Comparison of ENCODE assay signal across 25 cellular contexts in genomic region chr6:127381384-127381783, GRCh38. TPM values are rescaled to one million over a fixed set of nuclear protein-coding genes. Genes with fewer than 3 reads are reported as not detected.
DNase-seq lines count a peak whose midpoint lies in the region; ATAC-seq, FAIRE-seq and TF ChIP-seq lines count a peak whose summit lies in the region.
"Had no signal": no experiment of that assay in that cellular context is flagged by ENCODE, and none has a peak within 500 bp of the region (broad histone marks: within the 10 kb centered on the region; RNA-seq: fewer than 3 reads in every experiment).

No MANE protein-coding gene starts in this region.

- H3K27ac Mint-ChIP-seq in H9, result peak overlapping the region in 1 of 3 experiments; percentile 32; a peak in 1 of 7 replicates
- H3K27ac Mint-ChIP-seq: CD4-positive, alpha-beta T cell; GM23338 had no signal

- no peak overlapping the region for H2AK5ac ChIP-seq in H9 (ENCODE audit: insufficient read length, low read length)

- H3K79me1 ChIP-seq in H9 (ENCODE audit: insufficient read depth, low read depth, low read length, poor library complexity, severe bottlenecking), result no peaks in the 10 kb centered on the region

- H4K91ac ChIP-seq in H9 (ENCODE audit: insufficient read length, low read depth, low read length), result no peak overlapping the region

- no peak overlapping the region for H3K4me2 ChIP-seq in H9 (ENCODE audit: insufficient read depth, insufficient read length, low read length)
- H3K4me2 ChIP-seq: BLaER1, GM23338, KMS-11, SK-N-SH had no signal

- no peak overlapping the region for H3K4me3 Mint-ChIP-seq in H9
- H3K4me3 Mint-ChIP-seq: CD4-positive, alpha-beta T cell; GM23338 had no signal

- WGBS in H9 (ENCODE audit: extremely low coverage, insufficient read length, low lambda C conversion rate), result no CpG with 5 or more reads among the region's 3 CpGs

- peaks cover 0 to 7% of the 10 kb centered on the region in 2 experiments; a peak in 3 of 5 replicates for H3K9me3 Mint-ChIP-seq in H9
- H3K9me3 Mint-ChIP-seq: CD4-positive, alpha-beta T cell had no signal

- H2BK15ac ChIP-seq in H9 (ENCODE audit: low read depth, low read length), result no peak overlapping the region

- H2AFZ ChIP-seq in H9 (ENCODE audit: low read length), result no peak overlapping the region
- H2AFZ ChIP-seq: GM23338 had no signal

- no peak overlapping the region for H4K8ac ChIP-seq in H9 (replicated peaks; ENCODE audit: insufficient read length, low read depth, low read length)

- no peak overlapping the region for H2BK120ac ChIP-seq in H9 (ENCODE audit: low read depth, low read length, poor library complexity, severe bottlenecking)

- no peaks in the 10 kb centered on the region for H3K9me3 ChIP-seq in H9 (ENCODE audit: control insufficient read depth, low read depth, low read length)
- H3K9me3 ChIP-seq: SK-N-SH had no signal

- H4K20me1 ChIP-seq in H9 (ENCODE audit: control insufficient read depth, insufficient read depth, insufficient read length), result no peaks in the 10 kb centered on the region
- H4K20me1 ChIP-seq: BLaER1 had no signal

- no peak overlapping the region for H2BK5ac ChIP-seq in H9 (ENCODE audit: insufficient read length, low read length)

- no peak overlapping the region for H3K56ac ChIP-seq in H9 (ENCODE audit: insufficient read length, low read depth, low read length)

- TF ChIP-seq CTCF in H9 (conservative IDR thresholded peaks at IDR 0.05), result no peak

- H3K4me1 ChIP-seq in H9 (ENCODE audit: insufficient read depth, low read length), result no peaks in the 10 kb centered on the region
- H3K4me1 ChIP-seq: BLaER1 had no signal

- H3K27me3 Mint-ChIP-seq in H9 (ENCODE audit: low read depth), result no peaks in the 10 kb centered on the region; the same call in 1 of the 2 replicates
- H3K27me3 Mint-ChIP-seq: CD4-positive, alpha-beta T cell had no signal

- TF ChIP-seq POLR2A in GM12892 (IDR thresholded peaks at IDR 0.05; ENCODE audit: low read depth, low read length), result no peak

- no peak for FAIRE-seq in GM12892 (lab: Jason Lieb, UNC)

- H3K18ac ChIP-seq in H9 (ENCODE audit: insufficient read length, low read depth, low read length), result no peak overlapping the region

- H2BK20ac ChIP-seq in H9 (ENCODE audit: low read depth, low read length, poor library complexity, severe bottlenecking), result no peak overlapping the region

- no peak overlapping the region for H3K4ac ChIP-seq in H9 (ENCODE audit: low read depth, low read length)

- H2BK12ac ChIP-seq in H9 (ENCODE audit: insufficient read length, low read depth, low read length), result no peak overlapping the region

- ATAC-seq in left colon, result no peak
- ATAC-seq: GM23338, PC-3 had no signal

- no peaks in the 10 kb centered on the region for H3K79me2 ChIP-seq in H9 (ENCODE audit: insufficient read depth, low read length)

- H3K14ac ChIP-seq in H9 (ENCODE audit: insufficient read depth, low read length), result no peak overlapping the region

- intact Hi-C loops in left colon (cut with DNase I, micrococcal nuclease), result no loop called here

- no peak overlapping the region for H3K23ac ChIP-seq in H9 (ENCODE audit: insufficient read length, low read depth, low read length)

- no peaks in the 10 kb centered on the region for H3K4me1 Mint-ChIP-seq in H9
- H3K4me1 Mint-ChIP-seq: GM23338 had no signal

- H4K5ac ChIP-seq in H9 (ENCODE audit: insufficient read length, low read depth, low read length), result no peak overlapping the region

- H3K27ac ChIP-seq in H9 (ENCODE audit: insufficient read length, low read depth, low read length), result no peak overlapping the region
- H3K27ac ChIP-seq: BLaER1, KMS-11 had no signal

- no peak overlapping the region for H3K9ac ChIP-seq in H9 (ENCODE audit: extremely low read depth, insufficient read length, low read length)
- H3K9ac ChIP-seq: BLaER1, KMS-11, SK-N-SH had no signal

- H3K36me3 Mint-ChIP-seq in H9 (ENCODE audit: insufficient read depth in 1 of 3, low read depth in 3 of 3), result peaks cover 0 to 5% (median 2%) of the 10 kb centered on the region in 3 experiments; a peak in 4 of 7 replicates

- no peaks in the 10 kb centered on the region for H3K23me2 ChIP-seq in H9 (ENCODE audit: insufficient read length, low read depth, low read length, poor library complexity, severe bottlenecking)

- peak; percentile 72 to 78 for DNase-seq in Kasumi-1 (lab: John Stamatoyannopoulos, UW)
- DNase-seq in NOMO-1 (lab: John Stamatoyannopoulos, UW; ENCODE audit: unreplicated experiment in 2 of 2), result peak; percentile 33 to 56
- DNase-seq in SKM-1 treated with dmso at 0.1 percent for 144 hours (lab: John Stamatoyannopoulos, UW; ENCODE audit: unreplicated experiment), result peak; percentile 48
- DNase-seq in H9, result no peak
- no peak for DNase-seq in left colon
- no peak for DNase-seq in GM12892 (ENCODE audit: insufficient read length)
- DNase-seq in T-helper 1 cell, result no peak
- DNase-seq: CD4-positive, alpha-beta T cell; COR-L47; DMS79; HCEC 1CT; NCI-H1105; NCI-H146; NCI-H2029; NCI-H2227 treated with DMSO at 0.1 percent for 48 hours; NCI-H510A; NCI-H748 treated with DMSO at 0.1 percent for 48 hours; PC-3; RPMI8226; SHP77; SK-N-SH; T-helper 9 cell had no signal

- H3K27me3 ChIP-seq in H9 (ENCODE audit: insufficient read depth, low read length), result no peaks in the 10 kb centered on the region
- H3K27me3 ChIP-seq: BLaER1 had no signal

- no peak overlapping the region for H3T11ph ChIP-seq in H9 (ENCODE audit: low read length)

RNA-seq across cellular contexts. Expression of gene ECHDC1, which starts 38.0 kb away (rescaled TPM):
- 47.8 and 49.8 TPM in 2 replicates for total RNA-seq in H9 (2021)
- total RNA-seq in left colon, result 10 to 100 TPM; 55.3 to 97.9 TPM
- 57.2 TPM for polyA plus RNA-seq in GM12892 (2012; ENCODE audit: missing spikeins)

Comparison
In these comparisons a context has a peak if more than half of its experiments do, and no peak if none do; other contexts are left out.
1. DNase-seq: peak in Kasumi-1 (2 of 2), NOMO-1 (2 of 2) and SKM-1 treated with dmso at 0.1 percent for 144 hours (single experiment); none in H9 (single experiment), left colon (0 of 2), GM12892 (single experiment) and T-helper 1 cell (0 of 5).